1 cellular context compared by ENCODE assay signal in genomic region chr2:213234641-213235040, GRCh38.
TF ChIP-seq lines count a peak whose summit lies in the region.

No MANE protein-coding gene starts in this region.

TF ChIP-seq in GM12878, 131 proteins besides CTCF, POLR2A, EP300 and RAD21 (continues in another document):
- TF ChIP-seq MXI1 (IDR thresholded peaks at IDR 0.05; ENCODE audit: low read depth, low read length) = no peak
- TF ChIP-seq ESRRA (IDR thresholded peaks at IDR 0.05; ENCODE audit: low read length) = no peak
- TF ChIP-seq NR2C2 (IDR thresholded peaks at IDR 0.05; ENCODE audit: borderline replicate concordance, control insufficient read depth, insufficient read length, low read depth) = no peak
- TF ChIP-seq ZSCAN29 (IDR thresholded peaks at IDR 0.05) = no peak
- no peak for TF ChIP-seq KAT2A (conservative IDR thresholded peaks at IDR 0.05; ENCODE audit: control insufficient read depth, low read depth, low read length)
- TF ChIP-seq JUNB (IDR thresholded peaks at IDR 0.05) = no peak
- TF ChIP-seq IKZF1 (conservative IDR thresholded peaks at IDR 0.05) = peak; percentile 78
- TF ChIP-seq CREB1 (IDR thresholded peaks at IDR 0.05; ENCODE audit: low read depth) = no peak
- TF ChIP-seq ZNF274 (IDR thresholded peaks at IDR 0.05; ENCODE audit: insufficient read depth, insufficient read length) = no peak
- TF ChIP-seq SPI1 (IDR thresholded peaks at IDR 0.05; ENCODE audit: borderline replicate concordance, insufficient read depth, low read depth, low read length) = no peak
- TF ChIP-seq SMARCA5 (IDR thresholded peaks at IDR 0.05) = no peak
- TF ChIP-seq TARDBP (IDR thresholded peaks at IDR 0.05; ENCODE audit: borderline replicate concordance) = no peak
- TF ChIP-seq ZBTB33 (IDR thresholded peaks at IDR 0.05) = no peak
- no peak for TF ChIP-seq SP1 (IDR thresholded peaks at IDR 0.05; ENCODE audit: low read depth, low read length)
- TF ChIP-seq IRF4 (IDR thresholded peaks at IDR 0.05; ENCODE audit: low read depth, low read length) = no peak
- no peak for TF ChIP-seq MYB (IDR thresholded peaks at IDR 0.05; ENCODE audit: borderline replicate concordance, low read depth, low read length)
- no peak for TF ChIP-seq ZNF687 (IDR thresholded peaks at IDR 0.05)
- TF ChIP-seq ELK1 (IDR thresholded peaks at IDR 0.05; ENCODE audit: low read depth, low read length) = no peak
- no peak for TF ChIP-seq DPF2 (IDR thresholded peaks at IDR 0.05)
- TF ChIP-seq IKZF2 (IDR thresholded peaks at IDR 0.05) = peak; percentile 73 to 76
- no peak for TF ChIP-seq USF2 (IDR thresholded peaks at IDR 0.05; ENCODE audit: borderline replicate concordance, low read depth, low read length)
- no peak for TF ChIP-seq ZZZ3 (IDR thresholded peaks at IDR 0.05; ENCODE audit: control insufficient read depth, insufficient read length, low read depth)
- no peak for TF ChIP-seq RB1 (IDR thresholded peaks at IDR 0.05; ENCODE audit: borderline replicate concordance)
- TF ChIP-seq GATAD2B (conservative IDR thresholded peaks at IDR 0.05; ENCODE audit: low read depth) = no peak; the same call in 1 of the 2 replicates
- no peak for TF ChIP-seq RCOR1 (conservative IDR thresholded peaks at IDR 0.05; ENCODE audit: low read depth, low read length)
- TF ChIP-seq CBFB (IDR thresholded peaks at IDR 0.05; ENCODE audit: low read depth) = no peak
- TF ChIP-seq PAX5 (IDR thresholded peaks at IDR 0.05; ENCODE audit: borderline replicate concordance, low read depth, low read length) = no peak
- no peak for TF ChIP-seq YY1 (IDR thresholded peaks at IDR 0.05; ENCODE audit: low read depth, low read length)
- no peak for TF ChIP-seq ZNF24 (IDR thresholded peaks at IDR 0.05)
- TF ChIP-seq CHD4 (IDR thresholded peaks at IDR 0.05) = no peak
- TF ChIP-seq MLLT1 (IDR thresholded peaks at IDR 0.05) = peak; percentile 90
- TF ChIP-seq ZNF217 (IDR thresholded peaks at IDR 0.05) = no peak
- no peak for TF ChIP-seq PKNOX1 (IDR thresholded peaks at IDR 0.05)
- TF ChIP-seq POLR2AphosphoS5 (IDR thresholded peaks at IDR 0.05; ENCODE audit: low read length) = peak; percentile 41; the same call in 1 of the 2 replicates
- no peak for TF ChIP-seq CREM (IDR thresholded peaks at IDR 0.05; ENCODE audit: low read depth)
- TF ChIP-seq RFX5 (IDR thresholded peaks at IDR 0.05; ENCODE audit: low read depth, low read length) = no peak
- no peak for TF ChIP-seq MAX (IDR thresholded peaks at IDR 0.05; ENCODE audit: low read depth, low read length)
- no peak for TF ChIP-seq BCL3 (IDR thresholded peaks at IDR 0.05; ENCODE audit: borderline replicate concordance, insufficient read depth, low read depth, low read length, poor library complexity, severe bottlenecking)
- TF ChIP-seq RELB (IDR thresholded peaks at IDR 0.05; ENCODE audit: low read depth) = 0 out of 2 replicates have a peak, but pooled peaks have one; percentile 29
- TF ChIP-seq PAX8 (IDR thresholded peaks at IDR 0.05) = no peak
- no peak for TF ChIP-seq SREBF2 (IDR thresholded peaks at IDR 0.05; ENCODE audit: low read length)
- no peak for TF ChIP-seq BRCA1 (IDR thresholded peaks at IDR 0.05; ENCODE audit: low read depth, low read length)
- TF ChIP-seq EED (IDR thresholded peaks at IDR 0.05; ENCODE audit: low read depth) = peak; percentile 54
- TF ChIP-seq CEBPZ (IDR thresholded peaks at IDR 0.05; ENCODE audit: low read depth, low read length) = no peak
- no peak for TF ChIP-seq TAF1 (IDR thresholded peaks at IDR 0.05; ENCODE audit: borderline replicate concordance, low read depth, low read length)
